8 cellular contexts compared by ENCODE assay signal in the genomic region with DNA sequence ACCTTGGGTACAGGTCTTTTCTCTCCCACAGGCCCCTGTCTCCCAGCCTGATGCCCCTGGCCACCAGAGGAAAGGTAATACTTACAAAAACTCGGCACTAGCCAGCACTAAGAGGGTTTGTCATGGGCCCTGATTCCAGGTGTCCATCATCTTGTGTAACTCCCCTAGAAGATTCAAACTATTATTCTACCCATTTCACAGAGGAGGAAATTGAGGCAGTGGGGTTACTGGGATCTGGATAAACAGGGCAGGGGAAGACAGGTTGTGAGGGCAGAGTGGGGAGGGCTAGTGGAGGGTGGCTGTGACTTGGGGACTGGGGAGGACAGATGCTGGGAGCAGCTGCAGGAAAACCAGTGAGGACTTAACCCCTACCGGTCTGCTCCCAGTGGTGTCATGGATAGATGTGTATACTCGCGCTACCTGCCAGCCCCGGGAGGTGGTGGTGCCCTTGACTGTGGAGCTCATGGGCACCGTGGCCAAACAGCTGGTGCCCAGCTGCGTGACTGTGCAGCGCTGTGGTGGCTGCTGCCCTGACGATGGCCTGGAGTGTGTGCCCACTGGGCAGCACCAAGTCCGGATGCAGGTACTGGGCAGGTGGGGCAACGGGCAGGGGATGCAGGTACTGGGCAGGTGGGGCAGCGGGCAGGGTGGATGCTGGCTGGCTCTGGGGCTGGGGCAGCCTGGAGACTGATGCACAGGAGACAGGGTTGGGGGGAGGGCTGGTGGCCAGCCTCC. TPM values are rescaled to one million over a fixed set of nuclear protein-coding genes. Genes with fewer than 3 reads are reported as not detected.
DNase-seq lines count a peak whose midpoint lies in the region; ATAC-seq and TF ChIP-seq lines count a peak whose summit lies in the region.

No MANE protein-coding gene starts in this region.

- peak; percentile 69 for DNase-seq in RWPE2 (ENCODE audit: low spot score)
- no peak for DNase-seq in fibroblast of lung (ENCODE audit: low read depth in 2 of 2)
- no peak for DNase-seq in DMS79 (lab: John Stamatoyannopoulos, UW)
- no peak for DNase-seq in GF-D8 (lab: John Stamatoyannopoulos, UW)
- DNase-seq in NK-92 (lab: John Stamatoyannopoulos, UW; ENCODE audit: unreplicated experiment) = no peak
- DNase-seq in NCI-H2107 treated with DMSO at 0.1 percent for 48 hours (lab: John Stamatoyannopoulos, UW; ENCODE audit: unreplicated experiment) = no peak

- H3K9me3 ChIP-seq in ES-I3 (ENCODE audit: control insufficient read depth, insufficient read depth, low read length) (no peaks in the 10 kb centered on the region), RWPE2 (ENCODE audit: severe bottlenecking) (no peaks in the 10 kb centered on the region), fibroblast of lung (ENCODE audit: control insufficient read depth, insufficient read depth, low read depth, low read length) (no peaks in the 10 kb centered on the region)

- TF ChIP-seq CTCF in RWPE2 (IDR thresholded peaks at IDR 0.05; ENCODE audit: poor library complexity, severe bottlenecking) (no peak), fibroblast of lung (conservative IDR thresholded peaks at IDR 0.05 in 1 of 2, IDR thresholded peaks at IDR 0.05 in 1 of 2; ENCODE audit: low read depth in 1 of 2, low read length in 2 of 2) (no peak)

- peak overlapping the region; percentile 53 for H3K9ac ChIP-seq in ES-I3 (ENCODE audit: low read depth, low read length)
- no peak overlapping the region for H3K9ac ChIP-seq in fibroblast of lung (ENCODE audit: insufficient read depth, low read length)
- H3K9ac ChIP-seq in rectal smooth muscle tissue (ENCODE audit: low read length) = peak overlapping the region; percentile 32

- H3K79me2 ChIP-seq in fibroblast of lung (ENCODE audit: control insufficient read depth, insufficient read depth, low read length) = peaks cover 8% of the 10 kb centered on the region

- H3K27ac ChIP-seq in RWPE2 (ENCODE audit: poor library complexity, severe bottlenecking) (peak overlapping the region; percentile 56), fibroblast of lung (ENCODE audit: insufficient read depth, low read length) (no peak overlapping the region), rectal smooth muscle tissue (ENCODE audit: low read depth, low read length) (peak overlapping the region; percentile 73)

- no peak for ATAC-seq in RWPE2 (ENCODE audit: low read depth)

- H4K20me1 ChIP-seq in fibroblast of lung (ENCODE audit: control insufficient read depth, extremely low read depth, insufficient read depth, low read length) = no peaks in the 10 kb centered on the region

- H3K4me1 ChIP-seq in ES-I3 (ENCODE audit: insufficient read depth, low read length) (peaks cover 9% of the 10 kb centered on the region), RWPE2 (ENCODE audit: insufficient read depth, poor library complexity, severe bottlenecking) (peaks cover 8% of the 10 kb centered on the region), fibroblast of lung (ENCODE audit: control insufficient read depth, extremely low read depth, insufficient read depth, low read length) (peaks cover 10% of the 10 kb centered on the region), rectal smooth muscle tissue (ENCODE audit: control insufficient read depth, insufficient read depth, low read length) (peaks cover 18% of the 10 kb centered on the region)

- H3K27me3 ChIP-seq in RWPE2 (ENCODE audit: insufficient read depth, poor library complexity, severe bottlenecking) = no peaks in the 10 kb centered on the region
- H3K27me3 ChIP-seq in fibroblast of lung (ENCODE audit: control insufficient read depth, insufficient read depth, low read length) = no peaks in the 10 kb centered on the region
- H3K27me3 ChIP-seq in rectal smooth muscle tissue (ENCODE audit: control insufficient read depth, insufficient read depth, low read length) = no peaks in the 10 kb centered on the region

- H3K4me3 ChIP-seq in RWPE2 (ENCODE audit: severe bottlenecking) (peak overlapping the region; percentile 54), fibroblast of lung (replicated peaks in 1 of 4; ENCODE audit: control extremely low read depth in 1 of 4, insufficient read depth in 1 of 4, low read depth in 3 of 4, low read length in 4 of 4) (peak overlapping the region; percentile 54 to 76 (median 70)), rectal smooth muscle tissue (ENCODE audit: low read length) (peak overlapping the region; percentile 77)

- peak overlapping the region; percentile 96 for H3K4me2 ChIP-seq in fibroblast of lung (ENCODE audit: extremely low read depth, insufficient read depth, low read length)

- H3K36me3 ChIP-seq in ES-I3 (ENCODE audit: insufficient read depth, low read length) (no peaks in the 10 kb centered on the region), RWPE2 (ENCODE audit: low read depth) (peaks cover 15% of the 10 kb centered on the region), fibroblast of lung (ENCODE audit: control insufficient read depth, insufficient read depth, low read length) (peaks cover 13% of the 10 kb centered on the region), rectal smooth muscle tissue (ENCODE audit: control insufficient read depth, insufficient read depth, low read length) (peaks cover 3% of the 10 kb centered on the region)

- H2AFZ ChIP-seq in fibroblast of lung (ENCODE audit: low read length) = no peak overlapping the region

RNA-seq across cellular contexts. Expression of gene VEGFB, which starts 1.2 kb away (rescaled TPM):
- total RNA-seq in fibroblast of lung = 24.4 and 27.9 TPM in 2 replicates
- polyA plus RNA-seq in fibroblast of lung = 21.2 and 25.3 TPM in 2 replicates
- 143 and 151 TPM in 2 replicates for polyA plus RNA-seq in fibroblast of lung (2012)
- polyA minus RNA-seq in fibroblast of lung (ENCODE audit: low replicate concordance) = 35.6 and 43.8 TPM in 2 replicates

RNA-seq across cellular contexts. Expression of gene DNAJC4, which starts 5.2 kb away (rescaled TPM):
- 12.6 TPM in 2 replicates for total RNA-seq in fibroblast of lung
- polyA plus RNA-seq in fibroblast of lung = 11.2 and 12.6 TPM in 2 replicates
- 22.2 and 25.1 TPM in 2 replicates for polyA plus RNA-seq in fibroblast of lung (2012)
- 15.4 and 31.3 TPM in 2 replicates for polyA minus RNA-seq in fibroblast of lung (ENCODE audit: low replicate concordance)

RNA-seq across cellular contexts. Expression of gene FKBP2, which starts 5.3 kb away (rescaled TPM):
- total RNA-seq in fibroblast of lung = 60.9 and 62.9 TPM in 2 replicates
- polyA plus RNA-seq in fibroblast of lung = 34.7 and 41.4 TPM in 2 replicates
- 129 and 130 TPM in 2 replicates for polyA plus RNA-seq in fibroblast of lung (2012)
- polyA minus RNA-seq in fibroblast of lung (ENCODE audit: low replicate concordance) = 20.6 and 32.5 TPM in 2 replicates

RNA-seq across cellular contexts. Expression of gene NUDT22, which starts 9.5 kb away (rescaled TPM):
- total RNA-seq in fibroblast of lung = 47.8 and 71.5 TPM in 2 replicates
- polyA plus RNA-seq in fibroblast of lung = 17.7 and 18.5 TPM in 2 replicates
- polyA plus RNA-seq in fibroblast of lung (2012) = 43.8 and 52.2 TPM in 2 replicates
- polyA minus RNA-seq in fibroblast of lung (ENCODE audit: low replicate concordance) = 31.9 and 51.5 TPM in 2 replicates

RNA-seq across cellular contexts. Expression of gene TRPT1, which starts 9.6 kb away (rescaled TPM):
- total RNA-seq in fibroblast of lung = 32.9 and 41.5 TPM in 2 replicates
- polyA plus RNA-seq in fibroblast of lung = 20.5 and 25.7 TPM in 2 replicates
- polyA plus RNA-seq in fibroblast of lung (2012) = 34.7 and 42.7 TPM in 2 replicates
- polyA minus RNA-seq in fibroblast of lung (ENCODE audit: low replicate concordance) = 66.6 and 78.4 TPM in 2 replicates
